26 cellular contexts compared by ENCODE assay signal in the genomic region with DNA sequence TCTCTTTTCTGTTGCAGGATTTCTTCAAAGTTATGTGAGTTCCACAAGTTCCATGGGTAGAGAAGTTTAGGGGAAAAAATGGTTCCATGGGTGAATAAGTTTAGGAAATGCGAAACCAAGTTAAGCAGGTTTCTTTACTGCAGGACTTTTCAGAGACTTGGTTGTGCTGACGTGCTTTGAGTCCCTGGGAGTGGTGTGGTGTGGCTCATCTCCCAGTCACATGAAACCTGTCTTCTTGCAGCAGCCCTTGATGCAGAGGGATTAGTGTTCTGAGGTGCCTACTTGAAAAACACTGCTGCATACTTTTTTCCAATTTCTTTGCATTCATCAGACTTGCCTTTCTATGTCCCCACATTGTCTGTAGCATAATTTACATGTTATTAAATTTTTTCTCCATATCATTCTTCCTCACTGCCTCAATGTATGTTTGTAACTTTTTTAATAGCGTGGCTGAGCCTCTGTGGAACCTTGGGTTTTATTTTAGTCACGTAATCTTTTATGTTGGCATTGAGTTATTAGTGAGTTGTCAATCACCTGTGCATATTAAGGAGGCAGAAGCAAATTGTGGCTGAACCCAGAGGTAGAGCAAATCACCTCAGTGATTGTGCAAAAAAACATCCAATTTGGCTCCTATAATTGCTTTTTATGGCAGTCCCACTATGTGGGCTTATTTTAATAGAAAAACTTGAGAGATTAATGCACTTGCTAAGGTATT.
"Had no signal": no experiment of that assay in that cellular context is flagged by ENCODE, and none has a peak within 500 bp of the region (broad histone marks: within the 10 kb centered on the region; RNA-seq: fewer than 3 reads in every experiment).

No MANE protein-coding gene starts in this region.

- ATAC-seq: naive thymus-derived CD8-positive, alpha-beta T cell; natural killer cell treated with Interleukin-12 subunit alpha and Interleukin-12 subunit beta and Interleukin-15 and Interleukin-18, amount 100 ng/mL, for 72 hours; pancreas; right cardiac atrium; right lobe of liver; stimulated activated memory B cell treated with anti-CD40 and anti-IgM and Interleukin-4, amounts not matched to agents 10 μg/mL and 1 μg/mL and 100 μg/mL, for 72 hours; stimulated activated naive CD8-positive, alpha-beta T cell treated with anti-CD3 and anti-CD28 coated beads, Interleukin-15, amount 100 ng/mL, for 72 hours; stimulated activated naive CD8-positive, alpha-beta T cell treated with anti-CD3 and anti-CD28 coated beads, Interleukin-15, Interleukin-2, amounts not matched to agents 100 U/mL and 50 U/mL, for 24 hours; upper lobe of right lung had no signal

- DNase-seq: naive thymus-derived CD8-positive, alpha-beta T cell; nephron progenitor cell; nucleus accumbens; pancreas; right cardiac atrium; right lobe of liver; sigmoid colon; small intestine; stimulated activated CD4-positive, alpha-beta T cell treated with anti-CD3 and anti-CD28 coated beads, Interleukin-15, amount 100 ng/mL, for 24 hours; stimulated activated CD4-positive, alpha-beta T cell treated with anti-CD3 and anti-CD28 coated beads, Interleukin-2, amount 100 ng/mL, for 24 hours; stimulated activated CD4-positive, alpha-beta T cell treated with anti-CD3 and anti-CD28 coated beads, Interleukin-2, amount 100 ng/mL, for 48 hours; stimulated activated CD4-positive, alpha-beta T cell treated with anti-CD3 and anti-CD28 coated beads, Interleukin-4, amount 100 ng/mL, for 4 hours; stimulated activated CD8-positive, alpha-beta memory T cell treated with anti-CD3 and anti-CD28 coated beads, Interleukin-4, amount 100 ng/mL, for 48 hours; stimulated activated naive CD4-positive, alpha-beta T cell; stimulated activated naive CD8-positive, alpha-beta T cell treated with anti-CD3 and anti-CD28 coated beads, Interleukin-15, amount 100 ng/mL, for 72 hours; stimulated activated naive CD8-positive, alpha-beta T cell treated with anti-CD3 and anti-CD28 coated beads, Interleukin-15, Interleukin-2, amounts not matched to agents 100 U/mL and 50 U/mL, for 24 hours; substantia nigra; testis; tibial artery; transverse colon; upper lobe of right lung had no signal

- H3K4me3 ChIP-seq: pancreas, prostate gland, right lobe of liver, sigmoid colon, suprapubic skin, testis, tibial artery, transverse colon, upper lobe of right lung, vagina had no signal
